In the genomic region with DNA sequence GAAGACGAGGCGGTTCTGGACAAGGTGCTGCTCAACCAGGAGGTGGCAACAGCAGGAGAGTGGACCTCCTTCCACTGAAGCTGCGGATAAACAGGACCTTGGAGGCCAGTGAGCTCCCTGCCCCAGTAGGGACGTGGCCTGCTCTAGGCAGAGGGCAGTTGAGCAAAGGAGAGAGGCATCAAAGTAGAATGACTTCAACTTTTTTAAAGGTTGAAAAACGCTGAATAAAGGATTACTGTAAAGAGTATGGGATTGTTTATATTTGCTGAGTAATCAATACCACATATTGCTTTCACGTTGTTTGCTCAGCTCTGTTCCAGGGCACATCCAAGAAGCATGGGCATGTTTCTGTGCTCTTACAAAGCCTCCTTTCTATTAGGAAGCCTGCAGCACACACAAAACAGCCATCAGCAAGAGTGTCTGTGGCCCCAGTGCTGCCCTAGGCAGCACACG, we compare ENCODE assay signal across 1 cellular context.
TF ChIP-seq lines count a peak whose summit lies in the region.

No MANE protein-coding gene starts in this region.

TF ChIP-seq in HepG2, 621 proteins besides CTCF, POLR2A, EP300 and RAD21 (continued from another document and continues in another):
- TF ChIP-seq, protein P1, sequence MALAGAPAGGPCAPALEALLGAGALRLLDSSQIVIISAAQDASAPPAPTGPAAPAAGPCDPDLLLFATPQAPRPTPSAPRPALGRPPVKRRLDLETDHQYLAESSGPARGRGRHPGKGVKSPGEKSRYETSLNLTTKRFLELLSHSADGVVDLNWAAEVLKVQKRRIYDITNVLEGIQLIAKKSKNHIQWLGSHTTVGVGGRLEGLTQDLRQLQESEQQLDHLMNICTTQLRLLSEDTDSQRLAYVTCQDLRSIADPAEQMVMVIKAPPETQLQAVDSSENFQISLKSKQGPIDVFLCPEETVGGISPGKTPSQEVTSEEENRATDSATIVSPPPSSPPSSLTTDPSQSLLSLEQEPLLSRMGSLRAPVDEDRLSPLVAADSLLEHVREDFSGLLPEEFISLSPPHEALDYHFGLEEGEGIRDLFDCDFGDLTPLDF (CRISPR knock-in tag; IDR thresholded peaks at IDR 0.05): no peak
- TF ChIP-seq NAIF1 (CRISPR knock-in tag; IDR thresholded peaks at IDR 0.05; ENCODE audit: borderline replicate concordance) (no peak), ARNT2 (CRISPR knock-in tag; IDR thresholded peaks at IDR 0.05; ENCODE audit: low read depth) (no peak), HDAC2 (CRISPR knock-in tag; IDR thresholded peaks at IDR 0.05) (peak; percentile 88; the same call in 1 of the 2 replicates), SP1 (IDR thresholded peaks at IDR 0.05) (no peak), SP1 (CRISPR knock-in tag; IDR thresholded peaks at IDR 0.05) (no peak), ZNF577 (CRISPR knock-in tag; IDR thresholded peaks at IDR 0.05; ENCODE audit: borderline replicate concordance, low read depth) (no peak), RBFOX2 (IDR thresholded peaks at IDR 0.05; ENCODE audit: low read depth, low read length) (peak; percentile 3; the same call in 1 of the 2 replicates), BRCA1 (CRISPR knock-in tag; IDR thresholded peaks at IDR 0.05) (0 out of 2 replicates have a peak, but pooled peaks have one; percentile 50), PAX8 (CRISPR knock-in tag; IDR thresholded peaks at IDR 0.05; ENCODE audit: borderline replicate concordance) (0 out of 2 replicates have a peak, but pooled peaks have one; percentile 5), HHEX (CRISPR knock-in tag; IDR thresholded peaks at IDR 0.05) (peak; percentile 78), ZNF766 (CRISPR knock-in tag; IDR thresholded peaks at IDR 0.05; ENCODE audit: borderline replicate concordance) (no peak), BHLHE40 (IDR thresholded peaks at IDR 0.05; ENCODE audit: low read length) (peak; percentile 27; the same call in 1 of the 2 replicates), YEATS4 (CRISPR knock-in tag; IDR thresholded peaks at IDR 0.05; ENCODE audit: borderline replicate concordance) (peak; percentile 46; the same call in 1 of the 2 replicates), MTF2 (CRISPR knock-in tag; IDR thresholded peaks at IDR 0.05; ENCODE audit: borderline replicate concordance) (no peak), ZNF17 (CRISPR knock-in tag; IDR thresholded peaks at IDR 0.05) (no peak), ATF7-NPFF (CRISPR knock-in tag; IDR thresholded peaks at IDR 0.05; ENCODE audit: low read depth) (peak; percentile 20; the same call in 1 of the 2 replicates), DPF2 (CRISPR knock-in tag; IDR thresholded peaks at IDR 0.05; ENCODE audit: borderline replicate concordance, low read depth) (no peak), GATAD1 (CRISPR knock-in tag; IDR thresholded peaks at IDR 0.05) (peak; percentile 33; the same call in 1 of the 2 replicates), ZNF550 (CRISPR knock-in tag; IDR thresholded peaks at IDR 0.05; ENCODE audit: borderline replicate concordance) (no peak), SRSF4 (IDR thresholded peaks at IDR 0.05; ENCODE audit: low read depth, low read length, poor library complexity, severe bottlenecking) (no peak), NR2F2 (IDR thresholded peaks at IDR 0.05; ENCODE audit: borderline replicate concordance, low read depth) (peak; percentile 49; the same call in 1 of the 2 replicates), TSC22D2 (CRISPR knock-in tag; IDR thresholded peaks at IDR 0.05; ENCODE audit: borderline replicate concordance) (0 out of 2 replicates have a peak, but pooled peaks have one; percentile 27), YY1 (IDR thresholded peaks at IDR 0.05; ENCODE audit: insufficient read depth, insufficient replicate concordance, low read depth, low read length) (no peak), KAT2B (IDR thresholded peaks at IDR 0.05; ENCODE audit: borderline replicate concordance, low read depth, low read length) (no peak), ZNF367 (CRISPR knock-in tag; IDR thresholded peaks at IDR 0.05; ENCODE audit: borderline replicate concordance) (no peak), CREB1 (IDR thresholded peaks at IDR 0.05) (no peak), CREB1 (CRISPR knock-in tag; IDR thresholded peaks at IDR 0.05) (peak; percentile 66; the same call in 1 of the 2 replicates), SALL2 (CRISPR knock-in tag; IDR thresholded peaks at IDR 0.05) (peak; percentile 72; the same call in 1 of the 2 replicates), ZMAT3 (CRISPR knock-in tag; conservative IDR thresholded peaks at IDR 0.05) (no peak), ZNF101 (CRISPR knock-in tag; IDR thresholded peaks at IDR 0.05; ENCODE audit: borderline replicate concordance, low read depth) (no peak), RXRA (CRISPR knock-in tag; IDR thresholded peaks at IDR 0.05) (no peak; the same call in 1 of the 2 replicates)
- TF ChIP-seq, protein P2, sequence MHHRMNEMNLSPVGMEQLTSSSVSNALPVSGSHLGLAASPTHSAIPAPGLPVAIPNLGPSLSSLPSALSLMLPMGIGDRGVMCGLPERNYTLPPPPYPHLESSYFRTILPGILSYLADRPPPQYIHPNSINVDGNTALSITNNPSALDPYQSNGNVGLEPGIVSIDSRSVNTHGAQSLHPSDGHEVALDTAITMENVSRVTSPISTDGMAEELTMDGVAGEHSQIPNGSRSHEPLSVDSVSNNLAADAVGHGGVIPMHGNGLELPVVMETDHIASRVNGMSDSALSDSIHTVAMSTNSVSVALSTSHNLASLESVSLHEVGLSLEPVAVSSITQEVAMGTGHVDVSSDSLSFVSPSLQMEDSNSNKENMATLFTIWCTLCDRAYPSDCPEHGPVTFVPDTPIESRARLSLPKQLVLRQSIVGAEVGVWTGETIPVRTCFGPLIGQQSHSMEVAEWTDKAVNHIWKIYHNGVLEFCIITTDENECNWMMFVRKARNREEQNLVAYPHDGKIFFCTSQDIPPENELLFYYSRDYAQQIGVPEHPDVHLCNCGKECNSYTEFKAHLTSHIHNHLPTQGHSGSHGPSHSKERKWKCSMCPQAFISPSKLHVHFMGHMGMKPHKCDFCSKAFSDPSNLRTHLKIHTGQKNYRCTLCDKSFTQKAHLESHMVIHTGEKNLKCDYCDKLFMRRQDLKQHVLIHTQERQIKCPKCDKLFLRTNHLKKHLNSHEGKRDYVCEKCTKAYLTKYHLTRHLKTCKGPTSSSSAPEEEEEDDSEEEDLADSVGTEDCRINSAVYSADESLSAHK (CRISPR knock-in tag; IDR thresholded peaks at IDR 0.05; ENCODE audit: borderline replicate concordance): no peak
- TF ChIP-seq, protein P3, sequence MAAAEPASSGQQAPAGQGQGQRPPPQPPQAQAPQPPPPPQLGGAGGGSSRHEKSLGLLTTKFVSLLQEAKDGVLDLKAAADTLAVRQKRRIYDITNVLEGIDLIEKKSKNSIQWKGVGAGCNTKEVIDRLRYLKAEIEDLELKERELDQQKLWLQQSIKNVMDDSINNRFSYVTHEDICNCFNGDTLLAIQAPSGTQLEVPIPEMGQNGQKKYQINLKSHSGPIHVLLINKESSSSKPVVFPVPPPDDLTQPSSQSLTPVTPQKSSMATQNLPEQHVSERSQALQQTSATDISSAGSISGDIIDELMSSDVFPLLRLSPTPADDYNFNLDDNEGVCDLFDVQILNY (CRISPR knock-in tag; conservative IDR thresholded peaks at IDR 0.05): no peak
- TF ChIP-seq, protein P4, sequence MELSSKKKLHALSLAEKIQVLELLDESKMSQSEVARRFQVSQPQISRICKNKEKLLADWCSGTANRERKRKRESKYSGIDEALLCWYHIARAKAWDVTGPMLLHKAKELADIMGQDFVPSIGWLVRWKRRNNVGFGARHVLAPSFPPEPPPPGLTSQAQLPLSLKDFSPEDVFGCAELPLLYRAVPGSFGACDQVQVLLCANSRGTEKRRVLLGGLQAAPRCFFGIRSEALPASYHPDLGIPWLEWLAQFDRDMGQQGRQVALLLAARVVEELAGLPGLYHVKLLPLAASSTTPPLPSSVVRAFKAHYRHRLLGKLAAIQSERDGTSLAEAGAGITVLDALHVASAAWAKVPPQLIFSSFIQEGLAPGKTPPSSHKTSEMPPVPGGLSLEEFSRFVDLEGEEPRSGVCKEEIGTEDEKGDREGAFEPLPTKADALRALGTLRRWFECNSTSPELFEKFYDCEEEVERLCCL (CRISPR knock-in tag; IDR thresholded peaks at IDR 0.05; ENCODE audit: borderline replicate concordance): no peak
- TF ChIP-seq, protein P5, sequence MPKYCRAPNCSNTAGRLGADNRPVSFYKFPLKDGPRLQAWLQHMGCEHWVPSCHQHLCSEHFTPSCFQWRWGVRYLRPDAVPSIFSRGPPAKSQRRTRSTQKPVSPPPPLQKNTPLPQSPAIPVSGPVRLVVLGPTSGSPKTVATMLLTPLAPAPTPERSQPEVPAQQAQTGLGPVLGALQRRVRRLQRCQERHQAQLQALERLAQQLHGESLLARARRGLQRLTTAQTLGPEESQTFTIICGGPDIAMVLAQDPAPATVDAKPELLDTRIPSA (CRISPR knock-in tag; IDR thresholded peaks at IDR 0.05; ENCODE audit: borderline replicate concordance): no peak
- TF ChIP-seq, protein P6, sequence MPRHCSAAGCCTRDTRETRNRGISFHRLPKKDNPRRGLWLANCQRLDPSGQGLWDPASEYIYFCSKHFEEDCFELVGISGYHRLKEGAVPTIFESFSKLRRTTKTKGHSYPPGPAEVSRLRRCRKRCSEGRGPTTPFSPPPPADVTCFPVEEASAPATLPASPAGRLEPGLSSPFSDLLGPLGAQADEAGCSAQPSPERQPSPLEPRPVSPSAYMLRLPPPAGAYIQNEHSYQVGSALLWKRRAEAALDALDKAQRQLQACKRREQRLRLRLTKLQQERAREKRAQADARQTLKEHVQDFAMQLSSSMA (CRISPR knock-in tag; IDR thresholded peaks at IDR 0.05): no peak; the same call in 1 of the 2 replicates
- TF ChIP-seq, protein P7, sequence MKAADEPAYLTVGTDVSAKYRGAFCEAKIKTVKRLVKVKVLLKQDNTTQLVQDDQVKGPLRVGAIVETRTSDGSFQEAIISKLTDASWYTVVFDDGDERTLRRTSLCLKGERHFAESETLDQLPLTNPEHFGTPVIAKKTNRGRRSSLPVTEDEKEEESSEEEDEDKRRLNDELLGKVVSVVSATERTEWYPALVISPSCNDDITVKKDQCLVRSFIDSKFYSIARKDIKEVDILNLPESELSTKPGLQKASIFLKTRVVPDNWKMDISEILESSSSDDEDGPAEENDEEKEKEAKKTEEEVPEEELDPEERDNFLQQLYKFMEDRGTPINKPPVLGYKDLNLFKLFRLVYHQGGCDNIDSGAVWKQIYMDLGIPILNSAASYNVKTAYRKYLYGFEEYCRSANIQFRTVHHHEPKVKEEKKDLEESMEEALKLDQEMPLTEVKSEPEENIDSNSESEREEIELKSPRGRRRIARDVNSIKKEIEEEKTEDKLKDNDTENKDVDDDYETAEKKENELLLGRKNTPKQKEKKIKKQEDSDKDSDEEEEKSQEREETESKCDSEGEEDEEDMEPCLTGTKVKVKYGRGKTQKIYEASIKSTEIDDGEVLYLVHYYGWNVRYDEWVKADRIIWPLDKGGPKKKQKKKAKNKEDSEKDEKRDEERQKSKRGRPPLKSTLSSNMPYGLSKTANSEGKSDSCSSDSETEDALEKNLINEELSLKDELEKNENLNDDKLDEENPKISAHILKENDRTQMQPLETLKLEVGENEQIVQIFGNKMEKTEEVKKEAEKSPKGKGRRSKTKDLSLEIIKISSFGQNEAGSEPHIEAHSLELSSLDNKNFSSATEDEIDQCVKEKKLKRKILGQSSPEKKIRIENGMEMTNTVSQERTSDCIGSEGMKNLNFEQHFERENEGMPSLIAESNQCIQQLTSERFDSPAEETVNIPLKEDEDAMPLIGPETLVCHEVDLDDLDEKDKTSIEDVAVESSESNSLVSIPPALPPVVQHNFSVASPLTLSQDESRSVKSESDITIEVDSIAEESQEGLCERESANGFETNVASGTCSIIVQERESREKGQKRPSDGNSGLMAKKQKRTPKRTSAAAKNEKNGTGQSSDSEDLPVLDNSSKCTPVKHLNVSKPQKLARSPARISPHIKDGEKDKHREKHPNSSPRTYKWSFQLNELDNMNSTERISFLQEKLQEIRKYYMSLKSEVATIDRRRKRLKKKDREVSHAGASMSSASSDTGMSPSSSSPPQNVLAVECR (CRISPR knock-in tag; IDR thresholded peaks at IDR 0.05; ENCODE audit: borderline replicate concordance): peak; percentile 41; the same call in 1 of the 2 replicates
- TF ChIP-seq, protein P8, sequence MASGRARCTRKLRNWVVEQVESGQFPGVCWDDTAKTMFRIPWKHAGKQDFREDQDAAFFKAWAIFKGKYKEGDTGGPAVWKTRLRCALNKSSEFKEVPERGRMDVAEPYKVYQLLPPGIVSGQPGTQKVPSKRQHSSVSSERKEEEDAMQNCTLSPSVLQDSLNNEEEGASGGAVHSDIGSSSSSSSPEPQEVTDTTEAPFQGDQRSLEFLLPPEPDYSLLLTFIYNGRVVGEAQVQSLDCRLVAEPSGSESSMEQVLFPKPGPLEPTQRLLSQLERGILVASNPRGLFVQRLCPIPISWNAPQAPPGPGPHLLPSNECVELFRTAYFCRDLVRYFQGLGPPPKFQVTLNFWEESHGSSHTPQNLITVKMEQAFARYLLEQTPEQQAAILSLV (CRISPR knock-in tag; IDR thresholded peaks at IDR 0.05; ENCODE audit: borderline replicate concordance): no peak
- TF ChIP-seq, protein P9, sequence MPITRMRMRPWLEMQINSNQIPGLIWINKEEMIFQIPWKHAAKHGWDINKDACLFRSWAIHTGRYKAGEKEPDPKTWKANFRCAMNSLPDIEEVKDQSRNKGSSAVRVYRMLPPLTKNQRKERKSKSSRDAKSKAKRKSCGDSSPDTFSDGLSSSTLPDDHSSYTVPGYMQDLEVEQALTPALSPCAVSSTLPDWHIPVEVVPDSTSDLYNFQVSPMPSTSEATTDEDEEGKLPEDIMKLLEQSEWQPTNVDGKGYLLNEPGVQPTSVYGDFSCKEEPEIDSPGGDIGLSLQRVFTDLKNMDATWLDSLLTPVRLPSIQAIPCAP (CRISPR knock-in tag; IDR thresholded peaks at IDR 0.05; ENCODE audit: low read depth): no peak
- TF ChIP-seq, protein P10, sequence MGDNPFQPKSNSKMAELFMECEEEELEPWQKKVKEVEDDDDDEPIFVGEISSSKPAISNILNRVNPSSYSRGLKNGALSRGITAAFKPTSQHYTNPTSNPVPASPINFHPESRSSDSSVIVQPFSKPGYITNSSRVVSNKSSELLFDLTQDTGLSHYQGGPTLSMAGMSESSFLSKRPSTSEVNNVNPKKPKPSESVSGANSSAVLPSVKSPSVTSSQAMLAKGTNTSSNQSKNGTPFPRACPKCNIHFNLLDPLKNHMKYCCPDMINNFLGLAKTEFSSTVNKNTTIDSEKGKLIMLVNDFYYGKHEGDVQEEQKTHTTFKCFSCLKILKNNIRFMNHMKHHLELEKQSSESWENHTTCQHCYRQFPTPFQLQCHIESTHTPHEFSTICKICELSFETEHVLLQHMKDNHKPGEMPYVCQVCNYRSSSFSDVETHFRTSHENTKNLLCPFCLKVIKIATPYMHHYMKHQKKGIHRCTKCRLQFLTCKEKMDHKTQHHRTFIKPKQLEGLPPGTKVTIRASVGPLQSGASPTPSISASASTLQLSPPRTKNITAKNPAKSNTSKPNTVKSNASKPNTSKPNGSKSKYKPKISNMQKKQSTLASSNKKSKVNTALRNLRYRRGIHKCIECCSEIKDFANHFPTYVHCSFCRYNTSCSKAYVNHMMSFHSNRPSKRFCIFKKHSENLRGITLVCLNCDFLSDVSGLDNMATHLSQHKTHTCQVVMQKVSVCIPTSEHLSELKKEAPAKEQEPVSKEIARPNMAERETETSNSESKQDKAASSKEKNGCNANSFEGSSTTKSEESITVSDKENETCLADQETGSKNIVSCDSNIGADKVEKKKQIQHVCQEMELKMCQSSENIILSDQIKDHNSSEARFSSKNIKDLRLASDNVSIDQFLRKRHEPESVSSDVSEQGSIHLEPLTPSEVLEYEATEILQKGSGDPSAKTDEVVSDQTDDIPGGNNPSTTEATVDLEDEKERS (CRISPR knock-in tag; IDR thresholded peaks at IDR 0.05): no peak; the same call in 1 of the 2 replicates
